ENCODE assay signal across 9 cellular contexts in the genomic region with DNA sequence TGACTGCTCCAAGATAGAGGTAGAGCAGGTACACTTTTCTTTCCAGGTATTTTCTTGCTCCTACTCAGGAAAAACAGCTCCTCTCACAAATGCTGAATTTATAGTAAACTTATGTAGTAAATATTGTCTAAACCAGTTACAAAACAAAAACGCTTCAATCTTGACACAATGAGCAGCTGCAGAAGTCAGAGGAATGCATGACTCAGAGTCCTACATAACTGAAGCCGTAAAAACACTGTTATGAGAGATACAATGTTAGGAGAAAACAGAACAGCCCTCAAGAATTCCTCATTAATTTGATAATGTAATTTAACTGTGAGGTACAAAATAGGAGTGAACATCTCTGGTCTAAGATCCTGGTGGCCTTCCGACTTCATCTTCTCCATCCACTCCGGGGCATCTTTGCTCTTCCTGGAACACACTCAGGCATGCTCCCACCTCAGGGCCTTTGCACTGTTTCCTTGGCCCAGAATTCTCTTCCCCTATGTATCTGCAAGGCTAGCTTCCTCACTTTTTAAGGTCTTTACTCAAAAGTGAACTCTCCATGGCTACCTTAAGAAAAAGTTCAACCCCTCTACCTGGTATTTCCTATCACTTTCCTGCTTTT.
A peak's percentile ranks its signal among the peaks of the same experiment; 100 is the strongest.
DNase-seq lines count a peak whose midpoint lies in the region; ATAC-seq lines count a peak whose summit lies in the region.
"Had no signal": no experiment of that assay in that cellular context is flagged by ENCODE, and none has a peak within 500 bp of the region (broad histone marks: within the 10 kb centered on the region; RNA-seq: fewer than 3 reads in every experiment).

No MANE protein-coding gene starts in this region.

- H3K4me1 ChIP-seq in ACC112 (ENCODE audit: control insufficient read depth, insufficient read depth, low read length, unreplicated experiment) (peaks cover 16% of the 10 kb centered on the region), muscle layer of duodenum (ENCODE audit: control insufficient read depth in 1 of 2, insufficient read depth in 2 of 2, low read length in 2 of 2) (peaks cover 12 to 39% of the 10 kb centered on the region in 2 donors)

- H3K27me3 ChIP-seq in ACC112 (ENCODE audit: insufficient read depth, low read length) (no peaks in the 10 kb centered on the region), muscle layer of duodenum (ENCODE audit: low read depth, low read length) (no peaks in the 10 kb centered on the region)

- ATAC-seq in esophagus mucosa (peak; percentile 42), HG02623 (IDR thresholded peaks at IDR 0.05; ENCODE audit: unreplicated experiment) (no peak), GM21367 (IDR thresholded peaks at IDR 0.05; ENCODE audit: unreplicated experiment) (no peak)

- peak; percentile 62 for DNase-seq in RPMI7951 (ENCODE audit: low read depth)
- DNase-seq in amygdala (lab: John Stamatoyannopoulos, UW): no peak
- no peak for DNase-seq in NCI-H82 treated with DMSO at 0.1 percent for 48 hours (lab: John Stamatoyannopoulos, UW; ENCODE audit: unreplicated experiment)

- H3K4me3 ChIP-seq in ACC112 (ENCODE audit: low read depth, low read length) (no peak overlapping the region), muscle layer of duodenum (ENCODE audit: low read depth in 1 of 2, low read length in 2 of 2) (no peak overlapping the region)
- H3K4me3 ChIP-seq: PC-9 had no signal

- H3K36me3 ChIP-seq in ACC112 (ENCODE audit: insufficient read depth, low read length): no peaks in the 10 kb centered on the region; the same call in 1 of the 2 replicates
- H3K36me3 ChIP-seq in muscle layer of duodenum (ENCODE audit: control insufficient read depth in 1 of 2, insufficient read depth in 2 of 2, low read length in 2 of 2): no peaks in the 10 kb centered on the region

- no peaks in the 10 kb centered on the region for H3K79me2 ChIP-seq in ACC112 (ENCODE audit: control insufficient read depth, insufficient read depth, low read length, unreplicated experiment)

- H3K27ac ChIP-seq in ACC112 (ENCODE audit: low read depth, low read length): peak overlapping the region; percentile 49
- H3K27ac ChIP-seq in muscle layer of duodenum (ENCODE audit: low read length): peak overlapping the region; percentile 52
- H3K27ac ChIP-seq: PC-9 had no signal

- no peak overlapping the region for H2AFZ ChIP-seq in ACC112 (ENCODE audit: low read length, unreplicated experiment)
- H2AFZ ChIP-seq: PC-9 had no signal

- no peaks in the 10 kb centered on the region for H3K9me3 ChIP-seq in muscle layer of duodenum (ENCODE audit: control insufficient read depth in 1 of 2, low read length in 2 of 2)
